In genomic region chr5:109693535-109694152, GRCh38 we compare ENCODE assay signal across 10 cellular contexts. TPM values are rescaled to one million over a fixed set of nuclear protein-coding genes. Genes with fewer than 3 reads are reported as not detected.
A peak's percentile ranks its signal among the peaks of the same experiment; 100 is the strongest.
DNase-seq lines count a peak whose midpoint lies in the region; ATAC-seq and TF ChIP-seq lines count a peak whose summit lies in the region.
"Had no signal": no experiment of that assay in that cellular context is flagged by ENCODE, and none has a peak within 500 bp of the region (broad histone marks: within the 10 kb centered on the region; RNA-seq: fewer than 3 reads in every experiment).

No MANE protein-coding gene starts in this region.

- peaks cover 75% of the 10 kb centered on the region for H3K4me1 Mint-ChIP-seq in activated CD4-positive, alpha-beta T cell treated with anti-CD3 and anti-CD28 coated beads for 36 hours
- H3K4me1 Mint-ChIP-seq in stimulated activated memory B cell treated with anti-CD40 and anti-IgM and Interleukin-4, amounts not matched to agents 10 μg/mL and 1 μg/mL and 100 μg/mL, for 72 hours: peaks cover 79% of the 10 kb centered on the region

- peaks cover 17% of the 10 kb centered on the region for H3K36me3 Mint-ChIP-seq in activated CD4-positive, alpha-beta T cell treated with anti-CD3 and anti-CD28 coated beads for 36 hours (ENCODE audit: low read depth)
- peaks cover 6% of the 10 kb centered on the region for H3K36me3 Mint-ChIP-seq in stimulated activated memory B cell treated with anti-CD40 and anti-IgM and Interleukin-4, amounts not matched to agents 10 μg/mL and 1 μg/mL and 100 μg/mL, for 72 hours

- no peak overlapping the region for H3K4me3 ChIP-seq in SJCRH30
- H3K4me3 ChIP-seq in fibroblast of villous mesenchyme (ENCODE audit: low read depth, low read length): peak overlapping the region; percentile 28

- H3K27me3 Mint-ChIP-seq in activated CD4-positive, alpha-beta T cell treated with anti-CD3 and anti-CD28 coated beads for 36 hours: no peaks in the 10 kb centered on the region
- no peaks in the 10 kb centered on the region for H3K27me3 Mint-ChIP-seq in stimulated activated memory B cell treated with anti-CD40 and anti-IgM and Interleukin-4, amounts not matched to agents 10 μg/mL and 1 μg/mL and 100 μg/mL, for 72 hours

- no peak overlapping the region for H3K27ac ChIP-seq in SJCRH30

- DNase-seq in activated CD4-positive, alpha-beta T cell treated with anti-CD3 and anti-CD28 coated beads for 36 hours: no peak
- no peak for DNase-seq in activated CD4-positive, alpha-beta T cell treated with anti-CD3 and anti-CD28 coated beads for 1 hour
- DNase-seq in SJCRH30 (peak; percentile 13 to 32), fibroblast of villous mesenchyme (ENCODE audit: low read depth) (peak; percentile 82)
- DNase-seq in stimulated activated CD4-positive, alpha-beta T cell treated with anti-CD3 and anti-CD28 coated beads, Interleukin-2, amount 100 ng/mL, for 24 hours: no peak
- DNase-seq: activated effector memory CD4-positive, alpha-beta T cell treated with anti-CD3 and anti-CD28 coated beads, Interleukin-2, amount 50 U/mL, for 16 hours; NCI-H2081 had no signal

- H3K27me3 ChIP-seq in SJCRH30: no peaks in the 10 kb centered on the region

- intact Hi-C loops in activated CD4-positive, alpha-beta T cell treated with anti-CD3 and anti-CD28 coated beads for 36 hours (cut with DNase I, micrococcal nuclease): loop anchor here (5.0 to 10.0 kb wide), 7 partner anchors 154 to 1034 kb away; partner anchors contain the start of gene TMEM232 (in 1 of the 2)

- CTCF ChIA-PET in activated CD4-positive, alpha-beta T cell treated with anti-CD3 and anti-CD28 coated beads for 36 hours (lab: Charles Lee): interaction anchor here (0.5 to 2.1 kb wide), 3 partner anchors 11 to 360 kb away, joined by 3 to 6 read pairs (median 3); no protein-coding TSS in a partner anchor

- no peaks in the 10 kb centered on the region for H3K9me3 Mint-ChIP-seq in activated CD4-positive, alpha-beta T cell treated with anti-CD3 and anti-CD28 coated beads for 36 hours (ENCODE audit: low read depth)
- no peaks in the 10 kb centered on the region for H3K9me3 Mint-ChIP-seq in stimulated activated memory B cell treated with anti-CD40 and anti-IgM and Interleukin-4, amounts not matched to agents 10 μg/mL and 1 μg/mL and 100 μg/mL, for 72 hours

- no peak for TF ChIP-seq CTCF in fibroblast of villous mesenchyme (IDR thresholded peaks at IDR 0.05; ENCODE audit: insufficient read depth, low read depth, low read length)

- POLR2A ChIA-PET in activated CD4-positive, alpha-beta T cell treated with anti-CD3 and anti-CD28 coated beads for 36 hours (lab: Charles Lee): no interaction called here

- H3K4me3 Mint-ChIP-seq in activated CD4-positive, alpha-beta T cell treated with anti-CD3 and anti-CD28 coated beads for 36 hours: peak overlapping the region; percentile 39
- H3K4me3 Mint-ChIP-seq in stimulated activated memory B cell treated with anti-CD40 and anti-IgM and Interleukin-4, amounts not matched to agents 10 μg/mL and 1 μg/mL and 100 μg/mL, for 72 hours: peak overlapping the region; percentile 84

- H3K4me1 ChIP-seq in SJCRH30: peaks cover 17% of the 10 kb centered on the region

- ATAC-seq in activated CD4-positive, alpha-beta T cell treated with anti-CD3 and anti-CD28 coated beads for 36 hours: no peak
- no peak for ATAC-seq in stimulated activated memory B cell treated with anti-CD40 and anti-IgM and Interleukin-4, amounts not matched to agents 10 μg/mL and 1 μg/mL and 100 μg/mL, for 72 hours
- no peak for ATAC-seq in esophagus mucosa
- ATAC-seq in GM21723 (IDR thresholded peaks at IDR 0.05; ENCODE audit: unreplicated experiment): no peak

- H3K9me3 ChIP-seq in SJCRH30 (replicated peaks): no peaks in the 10 kb centered on the region; the same call in 1 of the 2 replicates

- peak overlapping the region; percentile 24 for H3K27ac Mint-ChIP-seq in activated CD4-positive, alpha-beta T cell treated with anti-CD3 and anti-CD28 coated beads for 36 hours
- H3K27ac Mint-ChIP-seq in stimulated activated memory B cell treated with anti-CD40 and anti-IgM and Interleukin-4, amounts not matched to agents 10 μg/mL and 1 μg/mL and 100 μg/mL, for 72 hours: peak overlapping the region; percentile 93

- no peaks in the 10 kb centered on the region for H3K36me3 ChIP-seq in SJCRH30

RNA-seq across cellular contexts. Expression of gene MAN2A1, which starts 3.9 kb away (rescaled TPM):
- 10 to 100 TPM; 33.4 to 33.6 TPM for total RNA-seq in activated CD4-positive, alpha-beta T cell treated with anti-CD3 and anti-CD28 coated beads for 36 hours
- 40.8 and 45.8 TPM in 2 replicates for total RNA-seq in SJCRH30 (2014; rRNA removed; shearing (Covaris generic))
- total RNA-seq in fibroblast of villous mesenchyme (178 TPM in 2 replicates), esophagus mucosa (36.6 TPM)

Comparison
In these comparisons a context has a peak if more than half of its experiments do, and no peak if none do; other contexts are left out.
1. DNase-seq: peak in SJCRH30 (2 of 2) and fibroblast of villous mesenchyme (single experiment); none in activated CD4-positive, alpha-beta T cell treated with anti-CD3 and anti-CD28 coated beads for 36 hours (single experiment), activated CD4-positive, alpha-beta T cell treated with anti-CD3 and anti-CD28 coated beads for 1 hour (single experiment) and stimulated activated CD4-positive, alpha-beta T cell treated with anti-CD3 and anti-CD28 coated beads, Interleukin-2, amount 100 ng/mL, for 24 hours (0 of 2).